21 cellular contexts compared by ENCODE assay signal in the genomic region with DNA sequence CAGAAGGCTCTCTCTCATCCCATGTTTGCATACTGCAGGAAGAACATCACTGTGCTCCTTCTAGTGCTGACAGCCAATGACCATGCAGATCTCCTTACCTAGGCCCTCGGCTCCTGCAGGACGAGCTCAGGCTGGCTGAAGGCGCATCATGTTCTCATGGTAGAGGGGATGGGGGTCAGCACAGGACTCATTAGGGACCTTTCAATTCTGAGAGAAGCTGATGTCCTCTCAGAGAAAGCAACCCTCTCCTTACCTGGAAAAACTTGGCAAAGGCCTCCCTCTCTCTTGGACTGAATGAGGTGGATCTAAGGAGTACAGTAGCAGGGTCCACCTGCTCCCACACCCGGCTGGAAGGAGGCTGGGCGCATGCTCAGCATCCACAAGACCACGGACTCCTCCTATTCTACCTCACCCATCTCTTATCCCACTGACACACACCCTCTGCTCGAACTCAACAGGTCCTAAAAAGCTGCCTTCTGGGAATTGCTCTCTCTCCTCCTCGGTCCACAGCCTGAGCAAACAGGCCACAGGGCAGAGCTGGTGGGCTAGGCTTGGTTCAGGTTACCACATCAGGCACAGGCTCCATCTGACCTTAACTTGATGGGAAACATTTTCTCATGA. TPM values are rescaled to one million over a fixed set of nuclear protein-coding genes. Genes with fewer than 3 reads are reported as not detected.
A peak's percentile ranks its signal among the peaks of the same experiment; 100 is the strongest.
DNase-seq lines count a peak whose midpoint lies in the region; ATAC-seq and TF ChIP-seq lines count a peak whose summit lies in the region.
"Had no signal": no experiment of that assay in that cellular context is flagged by ENCODE, and none has a peak within 500 bp of the region (broad histone marks: within the 10 kb centered on the region; RNA-seq: fewer than 3 reads in every experiment).

No MANE protein-coding gene starts in this region.

- intact Hi-C loops in activated CD4-positive, alpha-beta T cell treated with anti-CD3 and anti-CD28 coated beads for 36 hours (cut with DNase I, micrococcal nuclease) = loop anchor here in 1 of 2 experiments (10.0 kb wide), 1 partner anchor 788 kb away; the partner anchor contains the start of genes FAM120A and FAM120AOS

- peaks cover 51% of the 10 kb centered on the region for H3K4me1 Mint-ChIP-seq in activated CD4-positive, alpha-beta T cell treated with anti-CD3 and anti-CD28 coated beads, Interleukin-2, amount 10 ng/mL, durations not matched to agents 7 days and 5 days
- H3K4me1 Mint-ChIP-seq in activated CD4-positive, alpha-beta T cell treated with anti-CD3 and anti-CD28 coated beads for 36 hours = peaks cover 49% of the 10 kb centered on the region
- peaks cover 28% of the 10 kb centered on the region for H3K4me1 Mint-ChIP-seq in endothelial cell (ENCODE audit: unreplicated experiment)

- no peaks in the 10 kb centered on the region for H3K9me3 Mint-ChIP-seq in activated CD4-positive, alpha-beta T cell treated with anti-CD3 and anti-CD28 coated beads, Interleukin-2, amount 10 ng/mL, durations not matched to agents 7 days and 5 days
- no peaks in the 10 kb centered on the region for H3K9me3 Mint-ChIP-seq in activated CD4-positive, alpha-beta T cell treated with anti-CD3 and anti-CD28 coated beads for 36 hours (ENCODE audit: low read depth)
- H3K9me3 Mint-ChIP-seq in endothelial cell (ENCODE audit: unreplicated experiment) = no peaks in the 10 kb centered on the region

- H3K27ac Mint-ChIP-seq in activated CD4-positive, alpha-beta T cell treated with anti-CD3 and anti-CD28 coated beads, Interleukin-2, amount 10 ng/mL, durations not matched to agents 7 days and 5 days = peak overlapping the region; percentile 83
- H3K27ac Mint-ChIP-seq in activated CD4-positive, alpha-beta T cell treated with anti-CD3 and anti-CD28 coated beads for 36 hours = no peak overlapping the region
- no peak overlapping the region for H3K27ac Mint-ChIP-seq in endothelial cell (ENCODE audit: unreplicated experiment)

- H3K27me3 Mint-ChIP-seq in activated CD4-positive, alpha-beta T cell treated with anti-CD3 and anti-CD28 coated beads, Interleukin-2, amount 10 ng/mL, durations not matched to agents 7 days and 5 days = no peaks in the 10 kb centered on the region
- no peaks in the 10 kb centered on the region for H3K27me3 Mint-ChIP-seq in activated CD4-positive, alpha-beta T cell treated with anti-CD3 and anti-CD28 coated beads for 36 hours
- peaks cover 16% of the 10 kb centered on the region for H3K27me3 Mint-ChIP-seq in endothelial cell (ENCODE audit: unreplicated experiment)

- H3K4me3 Mint-ChIP-seq in activated CD4-positive, alpha-beta T cell treated with anti-CD3 and anti-CD28 coated beads, Interleukin-2, amount 10 ng/mL, durations not matched to agents 7 days and 5 days = no peak overlapping the region
- H3K4me3 Mint-ChIP-seq in activated CD4-positive, alpha-beta T cell treated with anti-CD3 and anti-CD28 coated beads for 36 hours = no peak overlapping the region
- peak overlapping the region; percentile 22 for H3K4me3 Mint-ChIP-seq in endothelial cell (ENCODE audit: unreplicated experiment)
- H3K4me3 Mint-ChIP-seq: CD14-positive monocyte had no signal

- TF ChIP-seq CTCF in RWPE1 (conservative IDR thresholded peaks at IDR 0.05; ENCODE audit: low read depth) = no peak
- TF ChIP-seq CTCF in endothelial cell (IDR thresholded peaks at IDR 0.05; ENCODE audit: unreplicated experiment) = no peak

- H3K27ac ChIP-seq in RWPE1 (peak overlapping the region; percentile 38), skin epidermis (peak overlapping the region in 17 of 21 experiments; percentile 8 to 98 (median 86))
- H3K27ac ChIP-seq: sigmoid colon, upper lobe of left lung, WERI-Rb-1 had no signal

- no peak for ATAC-seq in activated CD4-positive, alpha-beta T cell treated with anti-CD3 and anti-CD28 coated beads for 36 hours
- ATAC-seq: heart left ventricle, K562 had no signal

- DNase-seq in activated CD4-positive, alpha-beta T cell treated with anti-CD3 and anti-CD28 coated beads, Interleukin-2, amount 10 ng/mL, durations not matched to agents 7 days and 5 days = no peak
- no peak for DNase-seq in activated CD4-positive, alpha-beta T cell treated with anti-CD3 and anti-CD28 coated beads for 36 hours
- DNase-seq in RWPE1 (ENCODE audit: low spot score) (no peak), endothelial cell (ENCODE audit: low spot score) (no peak), putamen (ENCODE audit: low spot score) (no peak), NCI-H226 (no peak), OCI-M1 (lab: John Stamatoyannopoulos, UW) (no peak)
- DNase-seq: activated gamma-delta T cell; DMS79 treated with DMSO at 0.1 percent for 48 hours; heart left ventricle; mesendoderm; NCI-H1048; NCI-H2171 treated with DMSO at 0.1 percent for 48 hours; sigmoid colon; stimulated activated CD4-positive, alpha-beta T cell treated with anti-CD3 and anti-CD28 coated beads, Interleukin-4, amount 100 ng/mL, for 1 hour; SW 1271; WERI-Rb-1 had no signal

- CTCF ChIA-PET in activated CD4-positive, alpha-beta T cell treated with anti-CD3 and anti-CD28 coated beads, Interleukin-2, amount 10 ng/mL, durations not matched to agents 7 days and 5 days (lab: Charles Lee) = interaction anchor here (1.0 kb wide), 1 partner anchor 16 kb away, joined by 3 read pairs; no protein-coding TSS in a partner anchor
- CTCF ChIA-PET in activated CD4-positive, alpha-beta T cell treated with anti-CD3 and anti-CD28 coated beads for 36 hours (lab: Charles Lee) = no interaction called here
- CTCF ChIA-PET in RWPE1 (lab: Yijun Ruan, JAX) = interaction anchor here (0.6 kb wide), 1 partner anchor 55 kb away, joined by 3 read pairs; no protein-coding TSS in a partner anchor

- POLR2A ChIA-PET in activated CD4-positive, alpha-beta T cell treated with anti-CD3 and anti-CD28 coated beads, Interleukin-2, amount 10 ng/mL, durations not matched to agents 7 days and 5 days (lab: Charles Lee) = no interaction called here
- POLR2A ChIA-PET in activated CD4-positive, alpha-beta T cell treated with anti-CD3 and anti-CD28 coated beads for 36 hours (lab: Charles Lee) = interaction anchor here (0.6 kb wide), 1 partner anchor 282 kb away, joined by 4 read pairs; no protein-coding TSS in a partner anchor
- POLR2A ChIA-PET in RWPE1 (lab: Yijun Ruan, JAX; ENCODE audit: low non-redundant PET) = interaction anchor here (0.6 kb wide), 1 partner anchor 15 kb away, joined by 4 read pairs; no protein-coding TSS in a partner anchor

- H3K36me3 Mint-ChIP-seq in activated CD4-positive, alpha-beta T cell treated with anti-CD3 and anti-CD28 coated beads, Interleukin-2, amount 10 ng/mL, durations not matched to agents 7 days and 5 days (ENCODE audit: low read depth) = peaks cover 6% of the 10 kb centered on the region
- H3K36me3 Mint-ChIP-seq in activated CD4-positive, alpha-beta T cell treated with anti-CD3 and anti-CD28 coated beads for 36 hours (ENCODE audit: low read depth) = peaks cover 15% of the 10 kb centered on the region
- no peaks in the 10 kb centered on the region for H3K36me3 Mint-ChIP-seq in endothelial cell (ENCODE audit: low read depth, unreplicated experiment)

- no peak overlapping the region for H3K4me3 ChIP-seq in skin epidermis
- H3K4me3 ChIP-seq: heart left ventricle, K562, sigmoid colon, upper lobe of left lung had no signal

RNA-seq across cellular contexts. Expression of gene IPPK, which starts 2.9 kb away (rescaled TPM):
- total RNA-seq in activated CD4-positive, alpha-beta T cell treated with anti-CD3 and anti-CD28 coated beads, Interleukin-2, amount 10 ng/mL, durations not matched to agents 7 days and 5 days = 10 to 100 TPM in 1 of 2 experiments, 1 to 10 TPM in 1; 9.6 to 10.9 TPM
- 10 to 100 TPM in 1 of 2 experiments, 1 to 10 TPM in 1; 9.9 to 12.2 TPM for total RNA-seq in activated CD4-positive, alpha-beta T cell treated with anti-CD3 and anti-CD28 coated beads for 36 hours
- total RNA-seq in endothelial cell (ENCODE audit: unreplicated experiment) = 10.1 TPM
